28 cellular contexts compared by ENCODE assay signal in the genomic region with DNA sequence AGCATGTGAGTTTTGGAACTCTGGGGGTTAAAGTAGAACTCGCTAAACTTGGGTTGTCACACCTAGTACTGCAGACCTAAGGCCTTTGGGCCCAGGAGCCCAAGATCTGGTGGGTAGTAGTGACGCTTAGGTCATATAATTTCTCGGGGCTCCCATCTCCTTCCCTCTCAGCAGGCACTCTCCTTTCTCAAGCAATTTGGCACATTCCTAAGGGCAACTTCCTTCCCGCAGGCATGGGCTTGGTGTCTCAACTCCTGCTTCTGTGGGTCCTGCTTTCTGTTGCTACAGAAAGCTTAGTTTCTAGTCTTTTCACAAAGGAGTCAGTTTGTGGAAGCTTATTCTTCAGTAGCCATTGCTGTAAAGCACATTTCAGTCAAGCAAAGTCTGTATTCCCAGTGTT. TPM values are rescaled to one million over a fixed set of nuclear protein-coding genes. Genes with fewer than 3 reads are reported as not detected.
"Had no signal": no experiment of that assay in that cellular context is flagged by ENCODE, and none has a peak within 500 bp of the region (broad histone marks: within the 10 kb centered on the region; RNA-seq: fewer than 3 reads in every experiment).

No MANE protein-coding gene starts in this region.

- H3K4me1 ChIP-seq: esophagus muscularis mucosa, foreskin keratinocyte, gastrocnemius medialis had no signal

- ATAC-seq: activated CD4-positive, CD25-positive, alpha-beta regulatory T cell treated with anti-CD3 and anti-CD28 coated beads, Interleukin-2, amount 50 U/mL, for 24 hours; activated CD8-positive, alpha-beta T cell treated with anti-CD3 and anti-CD28 coated beads for 36 hours; activated T-cell treated with anti-CD3 and anti-CD28 coated beads, Interleukin-2, amount 50 U/mL, for 4 hours; activated T-helper 17 cell treated with anti-CD3 and anti-CD28 coated beads, Interleukin-2, amount 50 U/mL, for 72 hours; foreskin keratinocyte; gastrocnemius medialis had no signal

- H3K4me3 ChIP-seq: coronary artery, dorsolateral prefrontal cortex, esophagus muscularis mucosa, gastrocnemius medialis had no signal

- H3K4me1 Mint-ChIP-seq: activated B cell treated with CpG ODN at 0.5 μM for 24 hours; activated T-helper 17 cell treated with anti-CD3 and anti-CD28 coated beads, Interleukin-2, amount 50 U/mL, for 72 hours; central memory CD8-positive, alpha-beta T cell had no signal

- DNase-seq: activated B cell treated with CpG ODN at 0.5 μM for 24 hours; activated CD4-positive, alpha-beta T cell treated with anti-CD3 and anti-CD28 coated beads for 48 hours; activated CD4-positive, alpha-beta T cell treated with anti-CD3 and anti-CD28 coated beads, Interleukin-2, amount 50 U/mL, for 1 hour; activated CD4-positive, alpha-beta T cell treated with anti-CD3 and anti-CD28 coated beads, Interleukin-2, amount 50 U/mL, for 48 hours; activated CD8-positive, alpha-beta memory T cell treated with anti-CD3 and anti-CD28 coated beads for 24 hours; activated CD8-positive, alpha-beta T cell treated with anti-CD3 and anti-CD28 coated beads for 36 hours; activated effector memory CD4-positive, alpha-beta T cell treated with Interleukin-2 at 50 U/mL for 16 hours; activated gamma-delta T cell treated with Interleukin-2 at 50 U/mL for 16 hours; activated naive CD4-positive, alpha-beta T cell treated with anti-CD3 and anti-CD28 coated beads, Interleukin-2, amount 50 U/mL, for 16 hours; activated naive CD4-positive, alpha-beta T cell treated with Interleukin-2 at 50 U/mL for 16 hours; activated T-cell treated with anti-CD3 and anti-CD28 coated beads, Interleukin-2, amount 50 U/mL, for 4 hours; amniotic stem cell; anterior cingulate cortex; brain microvascular endothelial cell; dorsolateral prefrontal cortex; effector memory CD4-positive, alpha-beta T cell; erythroblast; foreskin keratinocyte; gastrocnemius medialis; T-helper 2 cell had no signal

- H3K27me3 Mint-ChIP-seq: activated B cell treated with CpG ODN at 0.5 μM for 24 hours; activated CD8-positive, alpha-beta T cell treated with anti-CD3 and anti-CD28 coated beads for 36 hours; activated naive CD8-positive, alpha-beta T cell; activated T-helper 17 cell treated with anti-CD3 and anti-CD28 coated beads, Interleukin-2, amount 50 U/mL, for 72 hours; central memory CD8-positive, alpha-beta T cell; dendritic cell treated with granulocyte-macrophage colony-stimulating factor and Interleukin-4, amounts not matched to agents 40 ng/mL and 50 ng/mL, for 4 days had no signal

- H3K9me3 ChIP-seq: esophagus muscularis mucosa, gastrocnemius medialis had no signal

- H3K9me3 Mint-ChIP-seq: activated B cell treated with CpG ODN at 0.5 μM for 24 hours; activated CD8-positive, alpha-beta T cell treated with anti-CD3 and anti-CD28 coated beads for 36 hours; activated T-cell treated with anti-CD3 and anti-CD28 coated beads, Interleukin-2, amount 50 U/mL, for 4 hours; activated T-helper 17 cell treated with anti-CD3 and anti-CD28 coated beads, Interleukin-2, amount 50 U/mL, for 72 hours; central memory CD8-positive, alpha-beta T cell; dendritic cell treated with granulocyte-macrophage colony-stimulating factor and Interleukin-4, amounts not matched to agents 40 ng/mL and 50 ng/mL, for 4 days had no signal

- H3K36me3 Mint-ChIP-seq: activated naive CD8-positive, alpha-beta T cell had no signal

- H3K27me3 ChIP-seq: brain microvascular endothelial cell, esophagus muscularis mucosa, foreskin keratinocyte, gastrocnemius medialis had no signal

- H3K4me3 Mint-ChIP-seq: activated B cell treated with CpG ODN at 0.5 μM for 24 hours; activated CD8-positive, alpha-beta T cell treated with anti-CD3 and anti-CD28 coated beads for 36 hours; activated naive CD8-positive, alpha-beta T cell; activated T-cell treated with anti-CD3 and anti-CD28 coated beads, Interleukin-2, amount 50 U/mL, for 4 hours; activated T-helper 17 cell treated with anti-CD3 and anti-CD28 coated beads, Interleukin-2, amount 50 U/mL, for 72 hours; central memory CD8-positive, alpha-beta T cell; dendritic cell treated with granulocyte-macrophage colony-stimulating factor and Interleukin-4, amounts not matched to agents 40 ng/mL and 50 ng/mL, for 4 days had no signal

- H3K27ac Mint-ChIP-seq: activated B cell treated with CpG ODN at 0.5 μM for 24 hours; activated CD8-positive, alpha-beta T cell treated with anti-CD3 and anti-CD28 coated beads for 36 hours; activated naive CD8-positive, alpha-beta T cell; activated T-helper 17 cell treated with anti-CD3 and anti-CD28 coated beads, Interleukin-2, amount 50 U/mL, for 72 hours; dendritic cell treated with granulocyte-macrophage colony-stimulating factor and Interleukin-4, amounts not matched to agents 40 ng/mL and 50 ng/mL, for 4 days had no signal

- H3K36me3 ChIP-seq: brain microvascular endothelial cell, esophagus muscularis mucosa, gastrocnemius medialis had no signal

- H3K27ac ChIP-seq: brain microvascular endothelial cell, coronary artery, dorsolateral prefrontal cortex, esophagus muscularis mucosa, foreskin keratinocyte, gastrocnemius medialis, VCaP had no signal

RNA-seq across cellular contexts. Expression of a gene that starts 10.4 kb away (rescaled TPM):
- total RNA-seq: activated B cell treated with CpG ODN at 0.5 μM for 24 hours had no signal
